Comparison of ENCODE assay signal across 25 cellular contexts in genomic region chr2:111154758-111155157, GRCh38.
"Had no signal": no experiment of that assay in that cellular context is flagged by ENCODE, and none has a peak within 500 bp of the region (broad histone marks: within the 10 kb centered on the region; RNA-seq: fewer than 3 reads in every experiment).

No MANE protein-coding gene starts in this region.

- H3K4me1 ChIP-seq: testis, transverse colon had no signal

- H3K4me1 Mint-ChIP-seq: immature natural killer cell had no signal

- H3K9me3 Mint-ChIP-seq: central memory CD8-positive, alpha-beta T cell; dendritic cell treated with granulocyte-macrophage colony-stimulating factor and Interleukin-4, amounts not matched to agents 40 ng/mL and 50 ng/mL, for 4 days; immature natural killer cell; mesothelial cell of epicardium; naive B cell; WTC11 had no signal

- H3K27me3 ChIP-seq: gastrocnemius medialis, right atrium auricular region, spleen, testis, transverse colon had no signal

- H3K27ac Mint-ChIP-seq: activated CD4-positive, alpha-beta T cell treated with anti-CD3 and anti-CD28 coated beads for 36 hours; dendritic cell treated with granulocyte-macrophage colony-stimulating factor and Interleukin-4, amounts not matched to agents 40 ng/mL and 50 ng/mL, for 4 days; immature natural killer cell; WTC11 had no signal

- ATAC-seq: activated CD4-positive, alpha-beta T cell treated with anti-CD3 and anti-CD28 coated beads for 36 hours; gastrocnemius medialis; stimulated activated naive CD8-positive, alpha-beta T cell treated with anti-CD3 and anti-CD28 coated beads, Interleukin-15, Interleukin-2, amounts not matched to agents 100 U/mL and 50 U/mL, for 24 hours; WTC11 had no signal

- H3K4me3 Mint-ChIP-seq: activated CD4-positive, alpha-beta T cell treated with anti-CD3 and anti-CD28 coated beads for 36 hours; central memory CD8-positive, alpha-beta T cell; dendritic cell treated with granulocyte-macrophage colony-stimulating factor and Interleukin-4, amounts not matched to agents 40 ng/mL and 50 ng/mL, for 4 days; immature natural killer cell; mesothelial cell of epicardium; naive B cell; WTC11 had no signal

- H3K27me3 Mint-ChIP-seq: activated CD4-positive, alpha-beta T cell treated with anti-CD3 and anti-CD28 coated beads for 36 hours; central memory CD8-positive, alpha-beta T cell; dendritic cell treated with granulocyte-macrophage colony-stimulating factor and Interleukin-4, amounts not matched to agents 40 ng/mL and 50 ng/mL, for 4 days; naive B cell had no signal

- H2AFZ ChIP-seq: parathyroid adenoma had no signal

- H3K4me3 ChIP-seq: gastrocnemius medialis, right atrium auricular region, spleen, testis, transverse colon had no signal

- H3K27ac ChIP-seq: gastrocnemius medialis, parathyroid adenoma, right atrium auricular region, testis, transverse colon had no signal

- DNase-seq: activated CD4-positive, alpha-beta T cell treated with anti-CD3 and anti-CD28 coated beads for 36 hours; activated CD4-positive, alpha-beta T cell treated with anti-CD3 and anti-CD28 coated beads, Interleukin-2, amount 50 U/mL, for 48 hours; activated CD8-positive, alpha-beta memory T cell treated with anti-CD3 and anti-CD28 coated beads for 24 hours; activated gamma-delta T cell treated with Interleukin-2 at 50 U/mL for 16 hours; activated naive CD4-positive, alpha-beta T cell treated with anti-CD3 and anti-CD28 coated beads, Interleukin-2, amount 50 U/mL, for 16 hours; erythroblast; gastrocnemius medialis; glutamatergic neuron; immature natural killer cell; kidney; left colon; mammary epithelial cell; naive B cell; occipital lobe; spleen; stimulated activated naive CD8-positive, alpha-beta T cell treated with anti-CD3 and anti-CD28 coated beads, Interleukin-15, Interleukin-2, amounts not matched to agents 100 U/mL and 50 U/mL, for 24 hours; T-helper 2 cell; testis; transverse colon had no signal

- H3K9me3 ChIP-seq: gastrocnemius medialis, right atrium auricular region, spleen, testis, transverse colon had no signal

- H3K9ac ChIP-seq: parathyroid adenoma had no signal
